ENCODE assay signal across 31 cellular contexts in genomic region chr21:35485364-35485763, GRCh38.
"Had no signal": no experiment of that assay in that cellular context is flagged by ENCODE, and none has a peak within 500 bp of the region (broad histone marks: within the 10 kb centered on the region; RNA-seq: fewer than 3 reads in every experiment).

No MANE protein-coding gene starts in this region.

- H3K4me3 Mint-ChIP-seq: activated B cell treated with CpG ODN at 0.5 μM for 24 hours; activated CD8-positive, alpha-beta T cell treated with anti-CD3 and anti-CD28 coated beads for 36 hours; activated naive CD8-positive, alpha-beta T cell; activated T-cell treated with anti-CD3 and anti-CD28 coated beads, Interleukin-2, amount 50 U/mL, for 4 hours; activated T-helper 17 cell treated with anti-CD3 and anti-CD28 coated beads, Interleukin-2, amount 50 U/mL, for 72 hours; central memory CD8-positive, alpha-beta T cell; endodermal cell; T-helper 17 cell; T-helper 2 cell treated with Interferon-gamma antibody and Interleukin-4, amounts not matched to agents 5 μg/mL and 100 μg/mL, for 36 hours had no signal

- H3K27ac ChIP-seq: brain microvascular endothelial cell, dorsolateral prefrontal cortex, esophagus muscularis mucosa, foreskin keratinocyte, gastrocnemius medialis, heart left ventricle, WERI-Rb-1 had no signal

- H3K36me3 Mint-ChIP-seq: activated naive CD8-positive, alpha-beta T cell had no signal

- H3K4me1 Mint-ChIP-seq: activated B cell treated with CpG ODN at 0.5 μM for 24 hours; activated T-helper 17 cell treated with anti-CD3 and anti-CD28 coated beads, Interleukin-2, amount 50 U/mL, for 72 hours; central memory CD8-positive, alpha-beta T cell; T-helper 17 cell had no signal

- H3K9me3 Mint-ChIP-seq: activated B cell treated with CpG ODN at 0.5 μM for 24 hours; activated CD8-positive, alpha-beta T cell treated with anti-CD3 and anti-CD28 coated beads for 36 hours; activated T-cell treated with anti-CD3 and anti-CD28 coated beads, Interleukin-2, amount 50 U/mL, for 4 hours; activated T-helper 17 cell treated with anti-CD3 and anti-CD28 coated beads, Interleukin-2, amount 50 U/mL, for 72 hours; central memory CD8-positive, alpha-beta T cell; endodermal cell; T-helper 2 cell treated with Interferon-gamma antibody and Interleukin-4, amounts not matched to agents 5 μg/mL and 100 μg/mL, for 36 hours had no signal

- H3K36me3 ChIP-seq: brain microvascular endothelial cell, esophagus muscularis mucosa, gastrocnemius medialis, heart left ventricle, WERI-Rb-1 had no signal

- H3K27me3 Mint-ChIP-seq: activated naive CD8-positive, alpha-beta T cell had no signal

- DNase-seq: activated B cell treated with CpG ODN at 0.5 μM for 24 hours; activated CD4-positive, alpha-beta T cell treated with anti-CD3 and anti-CD28 coated beads for 48 hours; activated CD4-positive, alpha-beta T cell treated with anti-CD3 and anti-CD28 coated beads, Interleukin-2, amount 50 U/mL, for 1 hour; activated CD4-positive, alpha-beta T cell treated with anti-CD3 and anti-CD28 coated beads, Interleukin-2, amount 50 U/mL, for 48 hours; activated CD8-positive, alpha-beta memory T cell treated with anti-CD3 and anti-CD28 coated beads for 24 hours; activated CD8-positive, alpha-beta T cell treated with anti-CD3 and anti-CD28 coated beads for 36 hours; activated effector memory CD4-positive, alpha-beta T cell treated with Interleukin-2 at 50 U/mL for 16 hours; activated gamma-delta T cell treated with Interleukin-2 at 50 U/mL for 16 hours; activated naive CD4-positive, alpha-beta T cell treated with anti-CD3 and anti-CD28 coated beads, Interleukin-2, amount 50 U/mL, for 16 hours; activated naive CD4-positive, alpha-beta T cell treated with Interleukin-2 at 50 U/mL for 16 hours; activated T-cell treated with anti-CD3 and anti-CD28 coated beads, Interleukin-2, amount 50 U/mL, for 4 hours; amniotic stem cell; anterior cingulate cortex; brain microvascular endothelial cell; cortex of kidney; dorsolateral prefrontal cortex; effector memory CD4-positive, alpha-beta T cell; endodermal cell; foreskin keratinocyte; gastrocnemius medialis; glutamatergic neuron; heart left ventricle; T-helper 1 cell; T-helper 17 cell; T1000; WERI-Rb-1 had no signal

- H3K4me1 ChIP-seq: esophagus muscularis mucosa, gastrocnemius medialis, heart left ventricle had no signal

- H3K27me3 ChIP-seq: brain microvascular endothelial cell, foreskin keratinocyte, gastrocnemius medialis had no signal

- H3K4me3 ChIP-seq: dorsolateral prefrontal cortex, esophagus muscularis mucosa, gastrocnemius medialis, heart left ventricle had no signal

- H3K27ac Mint-ChIP-seq: activated B cell treated with CpG ODN at 0.5 μM for 24 hours; activated CD8-positive, alpha-beta T cell treated with anti-CD3 and anti-CD28 coated beads for 36 hours; activated naive CD8-positive, alpha-beta T cell; activated T-helper 17 cell treated with anti-CD3 and anti-CD28 coated beads, Interleukin-2, amount 50 U/mL, for 72 hours; endodermal cell; T-helper 17 cell; T-helper 2 cell treated with Interferon-gamma antibody and Interleukin-4, amounts not matched to agents 5 μg/mL and 100 μg/mL, for 36 hours had no signal

- H3K9me3 ChIP-seq: esophagus muscularis mucosa, gastrocnemius medialis, heart left ventricle had no signal
